In the genomic region with DNA sequence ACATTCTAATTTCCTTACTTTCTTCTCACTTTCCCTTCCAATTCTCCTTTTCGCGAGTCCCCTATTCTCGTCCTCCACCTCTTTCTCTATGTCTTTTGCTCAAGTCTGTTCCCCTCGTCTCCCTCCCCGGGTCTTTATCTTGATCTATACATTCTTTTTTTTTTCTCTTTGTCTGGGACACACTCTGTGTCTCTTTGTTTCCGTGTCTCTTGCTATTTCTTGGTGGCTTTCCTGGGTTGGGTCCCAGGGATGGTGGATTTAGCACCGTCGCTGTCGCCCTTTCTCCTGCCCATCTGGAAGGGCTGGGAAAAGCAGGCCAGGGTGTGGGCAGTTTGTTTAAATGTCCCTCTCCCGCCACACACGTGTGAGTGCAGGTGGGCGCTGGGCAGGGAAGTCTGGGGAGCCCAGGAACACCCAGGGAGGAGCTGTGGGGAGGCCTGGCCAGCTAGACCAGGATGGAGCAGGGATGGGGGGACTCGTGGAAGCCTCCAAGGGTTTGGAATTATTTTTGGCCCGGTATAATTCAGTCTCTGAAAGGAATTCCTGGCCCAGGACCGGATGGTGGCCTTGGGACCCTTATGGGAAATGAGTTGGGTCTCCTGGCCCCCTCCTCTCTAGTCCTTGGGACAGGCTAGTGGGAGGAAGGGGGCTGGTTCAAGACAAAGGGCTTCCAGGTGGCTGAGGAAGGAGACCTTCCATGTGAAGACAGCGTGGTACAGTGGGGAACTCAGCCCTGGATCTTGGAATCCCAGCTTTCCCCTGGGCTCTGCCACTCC, we compare ENCODE assay signal across 8 cellular contexts. TPM values are rescaled to one million over a fixed set of nuclear protein-coding genes. Genes with fewer than 3 reads are reported as not detected.
DNase-seq lines count a peak whose midpoint lies in the region; ATAC-seq and TF ChIP-seq lines count a peak whose summit lies in the region.

No MANE protein-coding gene starts in this region.

- intact Hi-C loops in left colon (cut with DNase I, micrococcal nuclease) (no loop called here), stomach (cut with DNase I; ENCODE audit: low total_unique reads) (no loop called here)

- peak overlapping the region; percentile 44 for H3K4me3 ChIP-seq in astrocyte of the cerebellum (ENCODE audit: low read depth, low read length)
- H3K4me3 ChIP-seq in stomach = peak overlapping the region; percentile 57 to 68 (median 62)

- peak; percentile 34 for DNase-seq in NCI-H1092 treated with DMSO at 0.1 percent for 48 hours (lab: John Stamatoyannopoulos, UW)
- no peak for DNase-seq in NCI-H1092 (lab: John Stamatoyannopoulos, UW)
- DNase-seq in astrocyte of the cerebellum (ENCODE audit: low read depth) = no peak
- no peak for DNase-seq in left colon
- no peak for DNase-seq in stomach
- DNase-seq in KG1 (lab: John Stamatoyannopoulos, UW) = no peak

- no peak for TF ChIP-seq CTCF in astrocyte of the cerebellum (IDR thresholded peaks at IDR 0.05; ENCODE audit: low read depth, low read length, missing control alignments)
- TF ChIP-seq CTCF in stomach (IDR thresholded peaks at IDR 0.05) = no peak

- no peaks in the 10 kb centered on the region for H3K9me3 ChIP-seq in stomach

- H3K27ac ChIP-seq in stomach = peak overlapping the region; percentile 67 to 90 (median 81)

- TF ChIP-seq POLR2A in stomach (IDR thresholded peaks at IDR 0.05) = no peak

- no peak for TF ChIP-seq EP300 in stomach (IDR thresholded peaks at IDR 0.05)

- H3K4me1 ChIP-seq in stomach = peaks cover 22 to 40% (median 26%) of the 10 kb centered on the region in 4 donors

- peaks cover 0 to 16% (median 8%) of the 10 kb centered on the region in 3 donors for H3K27me3 ChIP-seq in stomach

- no peaks in the 10 kb centered on the region for H3K36me3 ChIP-seq in stomach

- 24 to 40% (median 28%) methylated on average over 16 of the region's 16 CpGs for WGBS in stomach, 5 donors

- in situ Hi-C loops in astrocyte of the cerebellum (cut with HindIII; ENCODE audit: low sequenced_read_pairs) = no loop called here

- ATAC-seq in left colon (peak; percentile 20), HG02571 (IDR thresholded peaks at IDR 0.05; ENCODE audit: unreplicated experiment) (no peak), HG02884 (IDR thresholded peaks at IDR 0.05; ENCODE audit: unreplicated experiment) (no peak)

RNA-seq across cellular contexts. Expression of a gene that starts 9.5 kb away (rescaled TPM):
- total RNA-seq in left colon = 100 to 1,000 TPM; 131 to 223 TPM
- 1,000 to 10,000 TPM in 1 of 5 donors, 100 to 1,000 TPM in 3, 10 to 100 TPM in 1; 90.6 to 1,101 (median 120) TPM for total RNA-seq in stomach
- 100 to 1,000 TPM in 2 of 3 donors, 10 to 100 TPM in 1; 79.4 to 226 (median 139) TPM for polyA plus RNA-seq in stomach

RNA-seq across cellular contexts. Expression of a gene that starts 37.8 kb away (rescaled TPM):
- total RNA-seq in left colon (10 to 100 TPM; 10.9 to 12.1 TPM), stomach (10 to 100 TPM in 1 of 5 donors, 1 to 10 TPM in 3, under 1 TPM in 1; 0.58 to 27.8 (median 3.5) TPM)
- 1 to 10 TPM in 1 of 3 donors, under 1 TPM in 2; 0.61 to 3.2 (median 0.87) TPM for polyA plus RNA-seq in stomach
